8 cellular contexts compared by ENCODE assay signal in genomic region chr15:31327674-31328424, GRCh38. TPM values are rescaled to one million over a fixed set of nuclear protein-coding genes. Genes with fewer than 3 reads are reported as not detected.
DNase-seq lines count a peak whose midpoint lies in the region; ATAC-seq and TF ChIP-seq lines count a peak whose summit lies in the region.

No MANE protein-coding gene starts in this region.

- peaks cover 23% of the 10 kb centered on the region for H3K36me3 Mint-ChIP-seq in activated CD8-positive, alpha-beta memory T cell treated with anti-CD3 and anti-CD28 coated beads, Interleukin-2, amount 10 ng/mL, durations not matched to agents 7 days and 5 days
- no peaks in the 10 kb centered on the region for H3K36me3 Mint-ChIP-seq in endothelial cell (ENCODE audit: low read depth, unreplicated experiment)
- H3K36me3 Mint-ChIP-seq in stimulated activated effector memory CD8-positive, alpha-beta T cell treated with anti-CD3 and anti-CD28 coated beads, Interleukin-12 subunit alpha, Interleukin-12 subunit beta, amount 100 ng/mL, for 72 hours: peaks cover 29% of the 10 kb centered on the region

- peak overlapping the region; percentile 92 to 94 for H3K9ac ChIP-seq in mucosa of rectum (ENCODE audit: low read depth in 1 of 2, low read length in 2 of 2)

- peak; percentile 9 for TF ChIP-seq CTCF in endothelial cell (IDR thresholded peaks at IDR 0.05; ENCODE audit: unreplicated experiment)

- DNase-seq in activated CD4-positive, CD25-positive, alpha-beta regulatory T cell (lab: John Stamatoyannopoulos, UW): peak; percentile 39 to 80 (median 59)
- DNase-seq in NCI-H2196 treated with DMSO at 0.1 percent for 48 hours (lab: John Stamatoyannopoulos, UW; ENCODE audit: unreplicated experiment): peak; percentile 44
- peak; percentile 79 for DNase-seq in activated CD8-positive, alpha-beta memory T cell treated with anti-CD3 and anti-CD28 coated beads, Interleukin-2, amount 10 ng/mL, durations not matched to agents 7 days and 5 days
- DNase-seq in endothelial cell (ENCODE audit: low spot score): peak; percentile 46
- DNase-seq in stimulated activated effector memory CD8-positive, alpha-beta T cell treated with anti-CD3 and anti-CD28 coated beads, Interleukin-12 subunit alpha, Interleukin-12 subunit beta, amount 100 ng/mL, for 72 hours (ENCODE audit: low spot score in 2 of 2): peak; percentile 63 to 86
- DNase-seq in GF-D8 (lab: John Stamatoyannopoulos, UW): no peak

- peaks cover 42 to 49% of the 10 kb centered on the region in 2 donors for H3K4me1 ChIP-seq in mucosa of rectum (ENCODE audit: control insufficient read depth in 2 of 2, insufficient read depth in 2 of 2, low read length in 2 of 2)

- peaks cover 0 to 4% of the 10 kb centered on the region in 2 donors for H3K36me3 ChIP-seq in mucosa of rectum (ENCODE audit: control insufficient read depth in 2 of 2, insufficient read depth in 2 of 2, low read length in 2 of 2)

- H3K4me1 Mint-ChIP-seq in activated CD8-positive, alpha-beta memory T cell treated with anti-CD3 and anti-CD28 coated beads, Interleukin-2, amount 10 ng/mL, durations not matched to agents 7 days and 5 days: peaks cover 51% of the 10 kb centered on the region
- H3K4me1 Mint-ChIP-seq in endothelial cell (ENCODE audit: unreplicated experiment): peaks cover 28% of the 10 kb centered on the region
- peaks cover 58% of the 10 kb centered on the region for H3K4me1 Mint-ChIP-seq in stimulated activated effector memory CD8-positive, alpha-beta T cell treated with anti-CD3 and anti-CD28 coated beads, Interleukin-12 subunit alpha, Interleukin-12 subunit beta, amount 100 ng/mL, for 72 hours

- H3K9me3 ChIP-seq in mucosa of rectum (ENCODE audit: control insufficient read depth in 2 of 2, low read length in 2 of 2): no peaks in the 10 kb centered on the region

- H3K4me3 Mint-ChIP-seq in activated CD8-positive, alpha-beta memory T cell treated with anti-CD3 and anti-CD28 coated beads, Interleukin-2, amount 10 ng/mL, durations not matched to agents 7 days and 5 days: peak overlapping the region; percentile 95
- peak overlapping the region; percentile 99 for H3K4me3 Mint-ChIP-seq in endothelial cell (ENCODE audit: unreplicated experiment)
- peak overlapping the region; percentile 96 for H3K4me3 Mint-ChIP-seq in stimulated activated effector memory CD8-positive, alpha-beta T cell treated with anti-CD3 and anti-CD28 coated beads, Interleukin-12 subunit alpha, Interleukin-12 subunit beta, amount 100 ng/mL, for 72 hours

- peak overlapping the region; percentile 79 to 87 for H3K4me3 ChIP-seq in mucosa of rectum (ENCODE audit: low read length in 2 of 2)

- no peak for ATAC-seq in activated CD4-positive, CD25-positive, alpha-beta regulatory T cell treated with anti-CD3 and anti-CD28 coated beads, Interleukin-2, amount 50 U/mL, for 24 hours
- ATAC-seq in activated CD8-positive, alpha-beta memory T cell treated with anti-CD3 and anti-CD28 coated beads, Interleukin-2, amount 10 ng/mL, durations not matched to agents 7 days and 5 days: peak; percentile 5
- ATAC-seq in stimulated activated effector memory CD8-positive, alpha-beta T cell treated with anti-CD3 and anti-CD28 coated beads, Interleukin-12 subunit alpha, Interleukin-12 subunit beta, amount 100 ng/mL, for 72 hours: peak; percentile 0

- no peaks in the 10 kb centered on the region for H3K9me3 Mint-ChIP-seq in activated CD8-positive, alpha-beta memory T cell treated with anti-CD3 and anti-CD28 coated beads, Interleukin-2, amount 10 ng/mL, durations not matched to agents 7 days and 5 days (ENCODE audit: low read depth)
- no peaks in the 10 kb centered on the region for H3K9me3 Mint-ChIP-seq in endothelial cell (ENCODE audit: unreplicated experiment)
- H3K9me3 Mint-ChIP-seq in stimulated activated effector memory CD8-positive, alpha-beta T cell treated with anti-CD3 and anti-CD28 coated beads, Interleukin-12 subunit alpha, Interleukin-12 subunit beta, amount 100 ng/mL, for 72 hours: no peaks in the 10 kb centered on the region

- no peaks in the 10 kb centered on the region for H3K27me3 ChIP-seq in mucosa of rectum (ENCODE audit: control insufficient read depth in 2 of 2, insufficient read depth in 2 of 2, low read length in 2 of 2)

- CTCF ChIA-PET in activated CD8-positive, alpha-beta memory T cell treated with anti-CD3 and anti-CD28 coated beads, Interleukin-2, amount 10 ng/mL, durations not matched to agents 7 days and 5 days (lab: Charles Lee): interaction anchor here (0.6 to 2.9 kb wide), 5 partner anchors 19 to 161 kb away, joined by 3 to 13 read pairs (median 7); no protein-coding TSS in a partner anchor

- H3K27ac ChIP-seq in mucosa of rectum (ENCODE audit: low read depth in 2 of 2, low read length in 2 of 2): peak overlapping the region; percentile 100

- no peaks in the 10 kb centered on the region for H3K27me3 Mint-ChIP-seq in activated CD8-positive, alpha-beta memory T cell treated with anti-CD3 and anti-CD28 coated beads, Interleukin-2, amount 10 ng/mL, durations not matched to agents 7 days and 5 days
- peaks cover 24% of the 10 kb centered on the region for H3K27me3 Mint-ChIP-seq in endothelial cell (ENCODE audit: unreplicated experiment)

- H3K27ac Mint-ChIP-seq in activated CD8-positive, alpha-beta memory T cell treated with anti-CD3 and anti-CD28 coated beads, Interleukin-2, amount 10 ng/mL, durations not matched to agents 7 days and 5 days: peak overlapping the region; percentile 91
- no peak overlapping the region for H3K27ac Mint-ChIP-seq in endothelial cell (ENCODE audit: unreplicated experiment)
- H3K27ac Mint-ChIP-seq in stimulated activated effector memory CD8-positive, alpha-beta T cell treated with anti-CD3 and anti-CD28 coated beads, Interleukin-12 subunit alpha, Interleukin-12 subunit beta, amount 100 ng/mL, for 72 hours: peak overlapping the region; percentile 90

RNA-seq across cellular contexts. Expression of gene KLF13, which starts 1.2 kb away (rescaled TPM):
- total RNA-seq in activated CD8-positive, alpha-beta memory T cell treated with anti-CD3 and anti-CD28 coated beads, Interleukin-2, amount 10 ng/mL, durations not matched to agents 7 days and 5 days: 100 to 1,000 TPM; 163 to 206 TPM
- total RNA-seq in endothelial cell (ENCODE audit: unreplicated experiment): 45.1 TPM

Comparison
In these comparisons a context has a peak if more than half of its experiments do, and no peak if none do; other contexts are left out.
1. ATAC-seq: peak in activated CD8-positive, alpha-beta memory T cell treated with anti-CD3 and anti-CD28 coated beads, Interleukin-2, amount 10 ng/mL, durations not matched to agents 7 days and 5 days (single experiment) and stimulated activated effector memory CD8-positive, alpha-beta T cell treated with anti-CD3 and anti-CD28 coated beads, Interleukin-12 subunit alpha, Interleukin-12 subunit beta, amount 100 ng/mL, for 72 hours (single experiment); none in activated CD4-positive, CD25-positive, alpha-beta regulatory T cell treated with anti-CD3 and anti-CD28 coated beads, Interleukin-2, amount 50 U/mL, for 24 hours (0 of 2).
2. Peak in every context shown above with its lines, with median percentiles within 50 percentile points of each other: H3K4me3 Mint-ChIP-seq.